22 cellular contexts compared by ENCODE assay signal in genomic region chr2:200430017-200430416, GRCh38.
"Had no signal": no experiment of that assay in that cellular context is flagged by ENCODE, and none has a peak within 500 bp of the region (broad histone marks: within the 10 kb centered on the region; RNA-seq: fewer than 3 reads in every experiment).

No MANE protein-coding gene starts in this region.

- H3K4me3 ChIP-seq: esophagus muscularis mucosa, gastrocnemius medialis, heart left ventricle, left ventricle myocardium inferior, mucosa of descending colon, right lobe of liver, testis had no signal

- FAIRE-seq: endothelial cell of umbilical vein, kidney had no signal

- H3K36me3 Mint-ChIP-seq: activated naive CD4-positive, alpha-beta T cell treated with anti-CD3 and anti-CD28 coated beads, Interleukin-2, amount 50 U/mL, for 72 hours; naive B cell; stimulated activated memory B cell treated with anti-CD40 and anti-IgM and Interleukin-4, amounts not matched to agents 10 μg/mL and 1 μg/mL and 100 μg/mL, for 72 hours had no signal

- H3K27ac Mint-ChIP-seq: activated naive CD4-positive, alpha-beta T cell treated with anti-CD3 and anti-CD28 coated beads, Interleukin-2, amount 50 U/mL, for 72 hours; activated T-cell treated with anti-CD3 and anti-CD28 coated beads, Interleukin-2, amount 50 U/mL, for 72 hours; naive B cell; stimulated activated memory B cell treated with anti-CD40 and anti-IgM and Interleukin-4, amounts not matched to agents 10 μg/mL and 1 μg/mL and 100 μg/mL, for 72 hours; type B pancreatic cell had no signal

- H3K4me3 Mint-ChIP-seq: activated T-cell treated with anti-CD3 and anti-CD28 coated beads, Interleukin-2, amount 50 U/mL, for 72 hours; naive B cell; neural crest cell; stimulated activated memory B cell treated with anti-CD40 and anti-IgM and Interleukin-4, amounts not matched to agents 10 μg/mL and 1 μg/mL and 100 μg/mL, for 72 hours; type B pancreatic cell had no signal

- H3K4me1 Mint-ChIP-seq: naive B cell; stimulated activated memory B cell treated with anti-CD40 and anti-IgM and Interleukin-4, amounts not matched to agents 10 μg/mL and 1 μg/mL and 100 μg/mL, for 72 hours had no signal

- H3K9me3 Mint-ChIP-seq: activated naive CD4-positive, alpha-beta T cell treated with anti-CD3 and anti-CD28 coated beads, Interleukin-2, amount 50 U/mL, for 72 hours; activated T-cell treated with anti-CD3 and anti-CD28 coated beads, Interleukin-2, amount 50 U/mL, for 72 hours; naive B cell; neural crest cell; stimulated activated memory B cell treated with anti-CD40 and anti-IgM and Interleukin-4, amounts not matched to agents 10 μg/mL and 1 μg/mL and 100 μg/mL, for 72 hours; type B pancreatic cell had no signal

- H3K27me3 Mint-ChIP-seq: type B pancreatic cell had no signal

- ATAC-seq: activated naive CD4-positive, alpha-beta T cell treated with anti-CD3 and anti-CD28 coated beads, Interleukin-2, amount 50 U/mL, for 72 hours; activated T-cell treated with anti-CD3 and anti-CD28 coated beads, Interleukin-2, amount 50 U/mL, for 72 hours; gastrocnemius medialis; heart left ventricle; mucosa of descending colon; right lobe of liver had no signal

- DNase-seq: activated CD4-positive, alpha-beta T cell treated with anti-CD3 and anti-CD28 coated beads for 1 hour; activated effector memory CD4-positive, alpha-beta T cell treated with anti-CD3 and anti-CD28 coated beads, Interleukin-2, amount 50 U/mL, for 16 hours; activated T-cell treated with anti-CD3 and anti-CD28 coated beads, Interleukin-2, amount 50 U/mL, for 72 hours; amniotic stem cell; dermis blood vessel endothelial cell; effector memory CD4-positive, alpha-beta T cell; gastrocnemius medialis; heart left ventricle; kidney; left ventricle myocardium inferior; mucosa of descending colon; naive B cell; right lobe of liver; stimulated activated CD4-positive, alpha-beta T cell treated with anti-CD3 and anti-CD28 coated beads, Interleukin-4, amount 100 ng/mL, for 4 hours; T-helper 2 cell; testis had no signal
